8 cellular contexts compared by ENCODE assay signal in the genomic region with DNA sequence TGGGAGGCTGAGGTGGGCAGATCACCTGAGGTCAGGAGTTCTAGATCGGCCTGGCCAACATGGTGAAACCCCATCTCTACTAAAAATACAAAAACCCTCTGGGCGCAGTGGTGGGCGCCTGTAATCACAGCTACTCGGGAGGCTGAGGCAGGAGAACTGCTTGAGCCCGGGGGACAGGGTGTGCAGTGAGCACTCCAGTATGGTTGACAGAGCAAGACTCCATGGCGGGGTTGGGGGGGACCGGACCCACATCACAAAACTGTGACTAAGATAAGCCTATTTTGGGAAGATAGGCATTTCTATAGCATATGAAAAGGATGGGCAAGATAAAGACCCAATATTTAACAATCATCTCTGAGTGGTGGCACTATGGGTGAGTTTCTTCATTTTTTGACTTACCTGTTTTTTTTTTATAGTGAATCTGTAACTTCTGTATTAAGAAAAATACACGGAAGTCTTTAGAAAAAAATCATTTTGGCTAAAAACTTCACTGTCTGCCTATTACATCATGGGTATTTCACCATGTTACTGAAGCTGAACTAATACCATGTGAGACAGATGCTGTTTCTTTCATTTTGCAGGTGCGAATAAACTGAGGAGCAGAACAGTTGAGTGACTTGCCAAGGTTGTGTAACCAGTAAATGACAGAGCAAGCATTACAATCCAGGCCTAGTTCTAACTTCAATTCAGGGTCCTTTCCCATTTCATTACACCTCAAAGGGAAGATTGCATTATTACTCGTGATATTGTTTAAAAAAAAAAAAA. TPM values are rescaled to one million over a fixed set of nuclear protein-coding genes. Genes with fewer than 3 reads are reported as not detected.
A peak's percentile ranks its signal among the peaks of the same experiment; 100 is the strongest.
DNase-seq lines count a peak whose midpoint lies in the region; ATAC-seq and TF ChIP-seq lines count a peak whose summit lies in the region.

No MANE protein-coding gene starts in this region.

- no peaks in the 10 kb centered on the region for H3K27me3 Mint-ChIP-seq in activated T-cell treated with anti-CD3 and anti-CD28 coated beads, Interleukin-2, amount 50 U/mL, for 4 hours (ENCODE audit: low read depth)
- H3K27me3 Mint-ChIP-seq in activated CD8-positive, alpha-beta T cell treated with anti-CD3 and anti-CD28 coated beads for 36 hours: no peaks in the 10 kb centered on the region

- H3K27me3 ChIP-seq in thoracic aorta (replicated peaks; ENCODE audit: insufficient read depth): no peaks in the 10 kb centered on the region

- H3K4me1 Mint-ChIP-seq in activated T-cell treated with anti-CD3 and anti-CD28 coated beads, Interleukin-2, amount 50 U/mL, for 4 hours (ENCODE audit: low read depth): peaks cover 53% of the 10 kb centered on the region
- peaks cover 48% of the 10 kb centered on the region for H3K4me1 Mint-ChIP-seq in activated CD8-positive, alpha-beta T cell treated with anti-CD3 and anti-CD28 coated beads for 36 hours (ENCODE audit: low read depth)

- ATAC-seq in activated T-cell treated with anti-CD3 and anti-CD28 coated beads, Interleukin-2, amount 50 U/mL, for 4 hours: no peak
- no peak for ATAC-seq in activated CD8-positive, alpha-beta T cell treated with anti-CD3 and anti-CD28 coated beads for 36 hours
- ATAC-seq in thoracic aorta (ENCODE audit: insufficient number of reproducible peaks, low FRiP score, low read depth): no peak
- ATAC-seq in GM21447 (IDR thresholded peaks at IDR 0.05; ENCODE audit: unreplicated experiment): no peak

- intact Hi-C loops in activated CD8-positive, alpha-beta T cell treated with anti-CD3 and anti-CD28 coated beads for 36 hours (cut with micrococcal nuclease): loop anchor here (5.0 kb wide), 1 partner anchor 33 kb away; no protein-coding TSS in a partner anchor

- H3K36me3 Mint-ChIP-seq in activated T-cell treated with anti-CD3 and anti-CD28 coated beads, Interleukin-2, amount 50 U/mL, for 4 hours (ENCODE audit: insufficient read depth): peaks cover 17% of the 10 kb centered on the region
- peaks cover 43% of the 10 kb centered on the region for H3K36me3 Mint-ChIP-seq in activated CD8-positive, alpha-beta T cell treated with anti-CD3 and anti-CD28 coated beads for 36 hours (ENCODE audit: low read depth)

- peak overlapping the region; percentile 92 for H3K4me3 Mint-ChIP-seq in activated T-cell treated with anti-CD3 and anti-CD28 coated beads, Interleukin-2, amount 50 U/mL, for 4 hours
- peak overlapping the region; percentile 92 for H3K4me3 Mint-ChIP-seq in activated CD8-positive, alpha-beta T cell treated with anti-CD3 and anti-CD28 coated beads for 36 hours

- H3K9me3 ChIP-seq in thoracic aorta: no peaks in the 10 kb centered on the region

- peaks cover 25 to 49% of the 10 kb centered on the region in 2 donors for H3K4me1 ChIP-seq in thoracic aorta (ENCODE audit: control insufficient read depth in 1 of 2, low read depth in 2 of 2)

- peak overlapping the region; percentile 85 for H3K4me3 ChIP-seq in thoracic aorta

- H3K9me3 Mint-ChIP-seq in activated T-cell treated with anti-CD3 and anti-CD28 coated beads, Interleukin-2, amount 50 U/mL, for 4 hours: no peaks in the 10 kb centered on the region
- H3K9me3 Mint-ChIP-seq in activated CD8-positive, alpha-beta T cell treated with anti-CD3 and anti-CD28 coated beads for 36 hours: no peaks in the 10 kb centered on the region

- CTCF ChIA-PET in activated CD8-positive, alpha-beta T cell treated with anti-CD3 and anti-CD28 coated beads for 36 hours (lab: Charles Lee): interaction anchor here (1.2 to 1.9 kb wide), 2 partner anchors 28 to 33 kb away, joined by 3 to 4 read pairs; partner anchors contain the start of genes KBTBD4 and NDUFS3

- DNase-seq in activated T-cell treated with anti-CD3 and anti-CD28 coated beads, Interleukin-2, amount 50 U/mL, for 4 hours: no peak
- DNase-seq in activated T-cell treated with anti-CD3 and anti-CD28 coated beads for 4 hours (no peak), iris pigment epithelial cell (ENCODE audit: low read depth) (peak; percentile 52), thoracic aorta (ENCODE audit: low spot score) (no peak), dermis blood vessel endothelial cell (no peak)
- DNase-seq in activated CD8-positive, alpha-beta T cell treated with anti-CD3 and anti-CD28 coated beads for 36 hours: no peak
- DNase-seq in stimulated activated naive CD4-positive, alpha-beta T cell treated with Interleukin-2 at 50 U/mL for 16 hours (lab: John Stamatoyannopoulos, UW): no peak

- H3K27ac ChIP-seq in thoracic aorta: no peak overlapping the region

- no peaks in the 10 kb centered on the region for H3K36me3 ChIP-seq in thoracic aorta

- H3K27ac Mint-ChIP-seq in activated CD8-positive, alpha-beta T cell treated with anti-CD3 and anti-CD28 coated beads for 36 hours: peak overlapping the region; percentile 92

- POLR2A ChIA-PET in activated CD8-positive, alpha-beta T cell treated with anti-CD3 and anti-CD28 coated beads for 36 hours (lab: Charles Lee): interaction anchor here (0.5 to 3.6 kb wide), 4 partner anchors 13 to 159 kb away, joined by 4 to 29 read pairs (median 10); partner anchors contain the start of gene PTPMT1

- no peak for TF ChIP-seq CTCF in activated CD8-positive, alpha-beta T cell treated with anti-CD3 and anti-CD28 coated beads for 36 hours (IDR thresholded peaks at IDR 0.05)
- no peak for TF ChIP-seq CTCF in thoracic aorta (IDR thresholded peaks at IDR 0.05)

RNA-seq across cellular contexts. Expression of gene CELF1, which starts 2.5 kb away (rescaled TPM):
- 100 to 1,000 TPM; 186 to 199 (median 190) TPM for total RNA-seq in activated T-cell treated with anti-CD3 and anti-CD28 coated beads, Interleukin-2, amount 50 U/mL, for 4 hours
- total RNA-seq in activated CD8-positive, alpha-beta T cell treated with anti-CD3 and anti-CD28 coated beads for 36 hours: 100 to 1,000 TPM; 120 to 122 TPM
- total RNA-seq in thoracic aorta (100 to 1,000 TPM; 112 to 114 TPM), dermis blood vessel endothelial cell (97.0 and 115 TPM in 2 replicates)

RNA-seq across cellular contexts. Expression of gene PTPMT1, which starts 14.9 kb away (rescaled TPM):
- 10 to 100 TPM; 47.1 to 54.7 (median 48.8) TPM for total RNA-seq in activated T-cell treated with anti-CD3 and anti-CD28 coated beads, Interleukin-2, amount 50 U/mL, for 4 hours
- 10 to 100 TPM; 44.1 to 46.7 TPM for total RNA-seq in activated CD8-positive, alpha-beta T cell treated with anti-CD3 and anti-CD28 coated beads for 36 hours
- total RNA-seq in thoracic aorta (100 to 1,000 TPM in 1 of 2 donors, 10 to 100 TPM in 1; 69.9 to 112 TPM), dermis blood vessel endothelial cell (83.2 and 110 TPM in 2 replicates)

RNA-seq across cellular contexts. Expression of gene KBTBD4, which starts 28.3 kb away (rescaled TPM):
- 10 to 100 TPM; 19.6 to 24.7 (median 21.5) TPM for total RNA-seq in activated T-cell treated with anti-CD3 and anti-CD28 coated beads, Interleukin-2, amount 50 U/mL, for 4 hours
- total RNA-seq in activated CD8-positive, alpha-beta T cell treated with anti-CD3 and anti-CD28 coated beads for 36 hours: 10 to 100 TPM; 15.4 to 16.3 TPM
- total RNA-seq in thoracic aorta (10 to 100 TPM; 14.9 to 19.1 TPM), dermis blood vessel endothelial cell (39.3 and 51.7 TPM in 2 replicates)

RNA-seq across cellular contexts. Expression of gene NDUFS3, which starts 28.4 kb away (rescaled TPM):
- 100 to 1,000 TPM; 164 to 174 (median 170) TPM for total RNA-seq in activated T-cell treated with anti-CD3 and anti-CD28 coated beads, Interleukin-2, amount 50 U/mL, for 4 hours
- 100 to 1,000 TPM; 129 to 138 TPM for total RNA-seq in activated CD8-positive, alpha-beta T cell treated with anti-CD3 and anti-CD28 coated beads for 36 hours
- total RNA-seq in thoracic aorta: 10 to 100 TPM; 29.9 to 75.7 TPM
- 57.3 and 101 TPM in 2 replicates for total RNA-seq in dermis blood vessel endothelial cell

RNA-seq across cellular contexts. Expression of gene FAM180B, which starts 36.0 kb away (rescaled TPM):
- total RNA-seq in activated T-cell treated with anti-CD3 and anti-CD28 coated beads, Interleukin-2, amount 50 U/mL, for 4 hours: under 1 TPM in 1 of 3 donors, not detected in 2; 0.13 TPM
- total RNA-seq in activated CD8-positive, alpha-beta T cell treated with anti-CD3 and anti-CD28 coated beads for 36 hours: not detected
- total RNA-seq in thoracic aorta: 1 to 10 TPM in 1 of 2 donors, under 1 TPM in 1; 0.27 to 3.4 TPM
- total RNA-seq in dermis blood vessel endothelial cell: not detected in 2 replicates
